ENCODE assay signal across 8 cellular contexts in genomic region chr2:36663851-36664715, GRCh38. TPM values are rescaled to one million over a fixed set of nuclear protein-coding genes. Genes with fewer than 3 reads are reported as not detected.
DNase-seq lines count a peak whose midpoint lies in the region; ATAC-seq and TF ChIP-seq lines count a peak whose summit lies in the region.

No MANE protein-coding gene starts in this region.

- H3K4me2 ChIP-seq in GM23248 (ENCODE audit: unreplicated experiment): no peak overlapping the region
- H3K4me2 ChIP-seq in OCI-LY7 (ENCODE audit: low read length): no peak overlapping the region

- H3K27ac ChIP-seq in GM23248: peak overlapping the region; percentile 13
- no peak overlapping the region for H3K27ac ChIP-seq in OCI-LY7 (ENCODE audit: low read depth, low read length, poor library complexity, severe bottlenecking)
- no peak overlapping the region for H3K27ac ChIP-seq in lower lobe of right lung
- H3K27ac ChIP-seq in aorta (ENCODE audit: low read depth in 1 of 2, low read length in 2 of 2): no peak overlapping the region

- CTCF ChIA-PET in OCI-LY7 (lab: Charles Lee; ENCODE audit: unreplicated experiment): no interaction called here

- DNase-seq in stimulated activated CD4-positive, alpha-beta T cell treated with anti-CD3 and anti-CD28 coated beads, Interleukin-4, amount 100 ng/mL, for 24 hours: peak; percentile 8
- no peak for DNase-seq in stimulated activated CD4-positive, alpha-beta T cell treated with anti-CD3 and anti-CD28 coated beads, Interleukin-4, amount 100 ng/mL, for 4 hours
- DNase-seq in GM23248 (peak; percentile 86), HuH-7.5 (ENCODE audit: low spot score) (peak; percentile 17), OCI-LY7 (ENCODE audit: low spot score) (peak; percentile 58), dermis blood vessel endothelial cell (peak; percentile 92), lower lobe of right lung (no peak), aorta (no peak)

- BruUV-seq in OCI-LY7 (replicated peaks; lab: Mats Ljungman, UMichigan): no TSS peak

- H3K9me3 ChIP-seq in GM23248 (ENCODE audit: low read depth) (no peaks in the 10 kb centered on the region), OCI-LY7 (ENCODE audit: low read length) (no peaks in the 10 kb centered on the region), lower lobe of right lung (no peaks in the 10 kb centered on the region), aorta (ENCODE audit: control insufficient read depth, low read length) (no peaks in the 10 kb centered on the region)

- no peaks in the 10 kb centered on the region for H4K20me1 ChIP-seq in GM23248 (ENCODE audit: insufficient read depth)
- no peaks in the 10 kb centered on the region for H4K20me1 ChIP-seq in OCI-LY7 (ENCODE audit: insufficient read depth, low read length)

- POLR2A ChIA-PET in OCI-LY7 (lab: Charles Lee): interaction anchor here (0.5 to 1.4 kb wide), 4 partner anchors 9 to 173 kb away, joined by 3 to 4 read pairs (median 3); no protein-coding TSS in a partner anchor

- H3K9me2 ChIP-seq in GM23248 (ENCODE audit: insufficient read depth) (no peaks in the 10 kb centered on the region), OCI-LY7 (ENCODE audit: insufficient read depth, low read length) (no peaks in the 10 kb centered on the region)

- peaks cover 32% of the 10 kb centered on the region for H3K4me1 ChIP-seq in GM23248 (ENCODE audit: insufficient read depth)
- H3K4me1 ChIP-seq in OCI-LY7 (ENCODE audit: insufficient read depth, low read length, poor library complexity, severe bottlenecking): no peaks in the 10 kb centered on the region
- H3K4me1 ChIP-seq in lower lobe of right lung: peaks cover 5% of the 10 kb centered on the region
- no peaks in the 10 kb centered on the region for H3K4me1 ChIP-seq in aorta (ENCODE audit: control insufficient read depth in 1 of 2, insufficient read depth in 2 of 2, low read length in 2 of 2)

- ATAC-seq in lower lobe of right lung (peak; percentile 73 to 80), aorta (ENCODE audit: low FRiP score) (peak; percentile 75)

- H3K4me3 ChIP-seq in GM23248 (no peak overlapping the region), OCI-LY7 (ENCODE audit: low read depth, low read length, poor library complexity, severe bottlenecking) (no peak overlapping the region), lower lobe of right lung (no peak overlapping the region), aorta (ENCODE audit: low read length in 2 of 2) (no peak overlapping the region)

- H3K36me3 ChIP-seq in GM23248 (ENCODE audit: low read depth) (no peaks in the 10 kb centered on the region), OCI-LY7 (ENCODE audit: insufficient read depth, low read length) (no peaks in the 10 kb centered on the region), lower lobe of right lung (no peaks in the 10 kb centered on the region), aorta (ENCODE audit: control insufficient read depth in 1 of 2, insufficient read depth in 2 of 2, low read length in 1 of 2) (no peaks in the 10 kb centered on the region)

- H2AFZ ChIP-seq in GM23248 (peak overlapping the region; percentile 63), OCI-LY7 (ENCODE audit: low read length) (no peak overlapping the region)

- 31 to 32% methylated on average over 12 of the region's 12 CpGs for WGBS in GM23248 (ENCODE audit: low coverage in 1 of 2, low lambda C conversion rate in 2 of 2, missing lambda C conversion rate in 2 of 2), 2 experiments
- 24 to 31% methylated on average over 12 of the region's 12 CpGs for WGBS in aorta, 2 donors

- peaks cover 24% of the 10 kb centered on the region for H3F3A ChIP-seq in GM23248 (ENCODE audit: insufficient read depth)

- peaks cover 4% of the 10 kb centered on the region; the same call in 1 of the 2 replicates for H3K79me2 ChIP-seq in GM23248 (ENCODE audit: insufficient read depth)
- no peaks in the 10 kb centered on the region for H3K79me2 ChIP-seq in OCI-LY7 (ENCODE audit: insufficient read depth, low read depth, low read length)

- H3K9ac ChIP-seq in GM23248: no peak overlapping the region

- intact Hi-C loops in OCI-LY7 (cut with micrococcal nuclease; ENCODE audit: unreplicated experiment) (loop anchor here (2.0 kb wide), 1 partner anchor 311 kb away; no protein-coding TSS in a partner anchor), lower lobe of right lung (cut with DNase I) (no loop called here), aorta (cut with DNase I) (loop anchor here (5.0 to 10.0 kb wide), 3 partner anchors 107 to 789 kb away; no protein-coding TSS in a partner anchor)

- H3K27me3 ChIP-seq in GM23248 (replicated peaks; ENCODE audit: insufficient read depth) (no peaks in the 10 kb centered on the region), lower lobe of right lung (ENCODE audit: low read depth) (peaks cover 7% of the 10 kb centered on the region), aorta (ENCODE audit: control insufficient read depth in 1 of 2, insufficient read depth in 2 of 2, low read length in 1 of 2) (no peaks in the 10 kb centered on the region)

- TF ChIP-seq CTCF in OCI-LY7 (conservative IDR thresholded peaks at IDR 0.05; ENCODE audit: low read length) (peak; percentile 91), lower lobe of right lung (IDR thresholded peaks at IDR 0.05) (peak; percentile 71)

- in situ Hi-C loops in GM23248 (cut with MboI): loop anchor here (10.0 kb wide), 2 partner anchors 129 to 309 kb away; partner anchors contain the start of gene CRIM1

RNA-seq across cellular contexts. Expression of gene VIT, which starts 32.4 kb away (rescaled TPM):
- 0.22 TPM in 1 of 2 replicates, not detected in the other for total RNA-seq in GM23248 (2014; rRNA removed; shearing (Covaris generic))
- polyA plus RNA-seq in GM23248 (2016; fragmentation: Nextera tagmentation; extraction: Ambion mirVana) (0.31 TPM in 1 of 2 replicates, not detected in the other), aorta (not detected)
- not detected in 2 replicates for total RNA-seq in OCI-LY7 (2014; rRNA removed; shearing (Covaris generic))
- total RNA-seq in OCI-LY7 (2022) (not detected in 2 replicates), dermis blood vessel endothelial cell (0.65 TPM in 1 of 2 replicates, not detected in the other), lower lobe of right lung (4.2 TPM), aorta (10 to 100 TPM in 1 of 2 donors, 1 to 10 TPM in 1; 10.0 to 29.2 TPM)

Comparison
In these comparisons a context has a peak if more than half of its experiments do, and no peak if none do; other contexts are left out.
1. DNase-seq: peak in stimulated activated CD4-positive, alpha-beta T cell treated with anti-CD3 and anti-CD28 coated beads, Interleukin-4, amount 100 ng/mL, for 24 hours (single experiment), GM23248 (single experiment), HuH-7.5 (single experiment), OCI-LY7 (single experiment) and dermis blood vessel endothelial cell (single experiment); none in stimulated activated CD4-positive, alpha-beta T cell treated with anti-CD3 and anti-CD28 coated beads, Interleukin-4, amount 100 ng/mL, for 4 hours (0 of 2), lower lobe of right lung (single experiment) and aorta (0 of 2).